Comparison of ENCODE assay signal across 8 cellular contexts in the genomic region with DNA sequence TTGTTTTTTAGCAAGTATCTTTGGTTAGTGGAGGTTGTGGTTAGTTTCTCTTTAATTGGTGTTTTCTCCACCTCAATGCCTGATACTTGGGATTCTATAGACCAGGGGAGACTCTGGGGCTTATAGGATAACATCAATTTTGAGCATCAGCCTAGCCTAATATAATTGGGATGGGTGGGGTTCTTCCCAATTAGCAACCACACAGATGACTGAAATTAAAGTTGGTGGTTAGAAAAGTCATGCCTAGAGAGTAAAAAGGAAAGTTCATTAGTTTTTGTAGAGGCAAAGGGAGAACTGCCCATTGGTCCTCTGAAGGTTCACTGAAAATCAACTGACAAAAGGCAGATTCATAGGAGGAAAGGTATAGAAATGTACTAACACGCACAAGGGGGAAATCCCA.
"Had no signal": no experiment of that assay in that cellular context is flagged by ENCODE, and none has a peak within 500 bp of the region (broad histone marks: within the 10 kb centered on the region; RNA-seq: fewer than 3 reads in every experiment).

No MANE protein-coding gene starts in this region.

- H3K9ac ChIP-seq: KMS-11 had no signal

- FAIRE-seq: HepG2, HTR-8/SVneo, K562 had no signal

- H3K4me2 ChIP-seq: KMS-11 had no signal

- ATAC-seq: HepG2, K562 had no signal

- DNase-seq: IMR-90, KBM-7, KG1 had no signal

- H3K27ac ChIP-seq: HL-60, KMS-11 had no signal

- H3K4me3 ChIP-seq: K562 had no signal
